ENCODE assay signal across 19 cellular contexts in the genomic region with DNA sequence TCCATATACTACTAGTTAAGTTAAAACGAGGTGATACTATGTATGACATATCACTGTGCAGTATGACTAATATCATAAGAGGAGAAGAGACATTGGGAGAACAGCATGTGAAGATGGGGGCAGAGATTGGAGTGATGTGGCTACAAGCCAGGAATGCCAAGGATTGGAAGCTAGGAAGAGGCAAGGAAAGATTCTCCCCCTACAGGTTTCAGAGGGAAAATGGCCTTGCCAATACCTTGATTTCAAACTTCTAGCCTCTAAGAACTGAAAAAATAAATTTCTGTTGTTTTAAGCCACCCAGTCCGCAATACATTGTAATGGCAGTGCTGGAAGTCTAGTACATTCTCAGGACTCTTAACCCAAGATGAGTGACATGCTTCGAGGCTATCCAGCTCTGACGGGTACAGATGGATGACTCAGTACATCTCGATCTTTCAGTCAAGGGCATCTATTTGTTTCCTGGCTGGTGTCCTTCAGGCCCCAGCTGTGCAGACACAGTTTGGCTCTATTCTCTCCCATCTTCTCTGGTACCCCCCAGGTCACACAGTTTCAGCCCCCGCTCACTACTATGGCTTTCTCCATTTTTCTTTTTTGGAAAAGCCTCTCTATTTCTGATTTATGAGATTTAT. TPM values are rescaled to one million over a fixed set of nuclear protein-coding genes. Genes with fewer than 3 reads are reported as not detected.
DNase-seq lines count a peak whose midpoint lies in the region; ATAC-seq and TF ChIP-seq lines count a peak whose summit lies in the region.
"Had no signal": no experiment of that assay in that cellular context is flagged by ENCODE, and none has a peak within 500 bp of the region (broad histone marks: within the 10 kb centered on the region; RNA-seq: fewer than 3 reads in every experiment).

No MANE protein-coding gene starts in this region.

- peaks cover 2% of the 10 kb centered on the region for H3K9me3 Mint-ChIP-seq in progenitor cell of endocrine pancreas (ENCODE audit: low read depth)
- H3K9me3 Mint-ChIP-seq in stimulated activated memory B cell treated with anti-CD40 and anti-IgM and Interleukin-4, amounts not matched to agents 10 μg/mL and 1 μg/mL and 100 μg/mL, for 72 hours, result peaks cover 5% of the 10 kb centered on the region

- peak; percentile 26 for TF ChIP-seq CTCF in cardiac fibroblast (IDR thresholded peaks at IDR 0.05; ENCODE audit: low read depth, low read length)
- TF ChIP-seq CTCF in progenitor cell of endocrine pancreas (IDR thresholded peaks at IDR 0.05; ENCODE audit: unreplicated experiment), result peak; percentile 25

- H3K4me1 Mint-ChIP-seq in progenitor cell of endocrine pancreas (ENCODE audit: low read depth), result no peaks in the 10 kb centered on the region
- peaks cover 7% of the 10 kb centered on the region for H3K4me1 Mint-ChIP-seq in stimulated activated memory B cell treated with anti-CD40 and anti-IgM and Interleukin-4, amounts not matched to agents 10 μg/mL and 1 μg/mL and 100 μg/mL, for 72 hours

- H3K36me3 Mint-ChIP-seq in progenitor cell of endocrine pancreas (ENCODE audit: insufficient read depth), result no peaks in the 10 kb centered on the region
- H3K36me3 Mint-ChIP-seq in stimulated activated memory B cell treated with anti-CD40 and anti-IgM and Interleukin-4, amounts not matched to agents 10 μg/mL and 1 μg/mL and 100 μg/mL, for 72 hours, result no peaks in the 10 kb centered on the region
- H3K36me3 Mint-ChIP-seq: IgD-negative memory B cell had no signal

- no peak overlapping the region for H3K27ac Mint-ChIP-seq in progenitor cell of endocrine pancreas
- H3K27ac Mint-ChIP-seq in stimulated activated memory B cell treated with anti-CD40 and anti-IgM and Interleukin-4, amounts not matched to agents 10 μg/mL and 1 μg/mL and 100 μg/mL, for 72 hours, result no peak overlapping the region
- H3K27ac Mint-ChIP-seq: IgD-negative memory B cell had no signal

- no peak overlapping the region for H3K4me3 Mint-ChIP-seq in progenitor cell of endocrine pancreas (ENCODE audit: low read depth)
- no peak overlapping the region for H3K4me3 Mint-ChIP-seq in stimulated activated memory B cell treated with anti-CD40 and anti-IgM and Interleukin-4, amounts not matched to agents 10 μg/mL and 1 μg/mL and 100 μg/mL, for 72 hours
- H3K4me3 Mint-ChIP-seq: IgD-negative memory B cell had no signal

- no peaks in the 10 kb centered on the region for H3K27me3 Mint-ChIP-seq in progenitor cell of endocrine pancreas
- H3K27me3 Mint-ChIP-seq in stimulated activated memory B cell treated with anti-CD40 and anti-IgM and Interleukin-4, amounts not matched to agents 10 μg/mL and 1 μg/mL and 100 μg/mL, for 72 hours, result no peaks in the 10 kb centered on the region
- H3K27me3 Mint-ChIP-seq: IgD-negative memory B cell had no signal

- DNase-seq in DMS53 (lab: John Stamatoyannopoulos, UW), result peak; percentile 34
- DNase-seq in DMS53 treated with DMSO at 0.1 percent for 48 hours (lab: John Stamatoyannopoulos, UW; ENCODE audit: unreplicated experiment), result no peak
- peak; percentile 57 for DNase-seq in M059J (ENCODE audit: low read depth)
- DNase-seq in cardiac fibroblast (ENCODE audit: low read depth in 2 of 2), result peak in 1 of 2 donors; percentile 27
- DNase-seq in progenitor cell of endocrine pancreas (ENCODE audit: low spot score, unreplicated experiment), result no peak
- DNase-seq: 8988T; activated T-cell treated with anti-CD3 and anti-CD28 coated beads, Interleukin-2, amount 50 U/mL, for 1 hour; DMS153; heart left ventricle; NCI-H1694 treated with DMSO at 0.1 percent for 48 hours; NCI-H774; testis had no signal

- no peak overlapping the region for H3K4me3 ChIP-seq in cardiac fibroblast (replicated peaks in 1 of 2; ENCODE audit: low read depth in 2 of 2, low read length in 2 of 2)
- H3K4me3 ChIP-seq: heart left ventricle, SK-N-MC, skin epidermis, testis had no signal

- ATAC-seq in stimulated activated memory B cell treated with anti-CD40 and anti-IgM and Interleukin-4, amounts not matched to agents 10 μg/mL and 1 μg/mL and 100 μg/mL, for 72 hours, result no peak
- ATAC-seq in GM19395 (IDR thresholded peaks at IDR 0.05; ENCODE audit: unreplicated experiment) (no peak), GM18511 (IDR thresholded peaks at IDR 0.05; ENCODE audit: unreplicated experiment) (no peak)
- ATAC-seq: activated CD4-positive, CD25-positive, alpha-beta regulatory T cell treated with anti-CD3 and anti-CD28 coated beads, Interleukin-2, amount 50 U/mL, for 24 hours had no signal

RNA-seq across cellular contexts. Expression of a gene that starts 55.5 kb away (rescaled TPM):
- total RNA-seq in M059J (2014; rRNA removed; shearing (Covaris generic)), result not detected in 2 replicates
- not detected in 2 replicates for total RNA-seq in progenitor cell of endocrine pancreas

Comparison
In these comparisons a context has a peak if more than half of its experiments do, and no peak if none do; other contexts are left out.
1. DNase-seq: peak in DMS53 (single experiment) and M059J (single experiment); none in DMS53 treated with DMSO at 0.1 percent for 48 hours (single experiment) and progenitor cell of endocrine pancreas (single experiment).